ENCODE assay signal across 15 cellular contexts in genomic region chr12:98519257-98519907, GRCh38. TPM values are rescaled to one million over a fixed set of nuclear protein-coding genes. Genes with fewer than 3 reads are reported as not detected.
DNase-seq lines count a peak whose midpoint lies in the region; ATAC-seq, FAIRE-seq and TF ChIP-seq lines count a peak whose summit lies in the region.
"Had no signal": no experiment of that assay in that cellular context is flagged by ENCODE, and none has a peak within 500 bp of the region (broad histone marks: within the 10 kb centered on the region; RNA-seq: fewer than 3 reads in every experiment).

No MANE protein-coding gene starts in this region.

- H3K27me3 ChIP-seq in Caco-2 (replicated peaks; ENCODE audit: control insufficient read depth, insufficient read depth, low read length) (no peaks in the 10 kb centered on the region), OCI-LY1 (ENCODE audit: insufficient read depth, low read length) (no peaks in the 10 kb centered on the region)
- H3K27me3 ChIP-seq: SJCRH30 had no signal

- H3K4me2 ChIP-seq in A549 (peak overlapping the region; percentile 89), OCI-LY1 (ENCODE audit: low read length) (peak overlapping the region; percentile 72)

- peaks cover 92% of the 10 kb centered on the region for H3K36me3 Mint-ChIP-seq in Caco-2 (ENCODE audit: insufficient read depth, unreplicated experiment)
- H3K36me3 Mint-ChIP-seq in chondrocyte (ENCODE audit: low read depth) = no peaks in the 10 kb centered on the region

- H3K4me3 ChIP-seq in A549 (no peak overlapping the region), Caco-2 (ENCODE audit: low read depth, low read length) (no peak overlapping the region), OCI-LY1 (ENCODE audit: low read depth, low read length, poor library complexity, severe bottlenecking) (peak overlapping the region; percentile 82)
- H3K4me3 ChIP-seq: SJCRH30 had no signal

- CTCF ChIA-PET in A549 (lab: Yijun Ruan, JAX) = interaction anchor here (0.6 to 5.9 kb wide), 5 partner anchors 13 to 145 kb away, joined by 3 to 46 read pairs (median 3); no protein-coding TSS in a partner anchor
- CTCF ChIA-PET in Caco-2 (lab: Charles Lee) = no interaction called here

- no peak for ATAC-seq in A549
- ATAC-seq: left lobe of liver had no signal

- H2AFZ ChIP-seq in OCI-LY1 (ENCODE audit: low read length) = no peak overlapping the region

- TF ChIP-seq CTCF in A549 (IDR thresholded peaks at IDR 0.05) = no peak
- no peak for TF ChIP-seq CTCF in Caco-2 (IDR thresholded peaks at IDR 0.05; ENCODE audit: insufficient read depth in 1 of 2, low read depth in 1 of 2, low read length in 1 of 2, severe bottlenecking in 1 of 2, unreplicated experiment in 1 of 2)
- no peak for TF ChIP-seq CTCF in OCI-LY1 (IDR thresholded peaks at IDR 0.05; ENCODE audit: low read length)
- TF ChIP-seq CTCF in chondrocyte (IDR thresholded peaks at IDR 0.05) = no peak

- POLR2A ChIA-PET in A549 (lab: Yijun Ruan, JAX) (no interaction called here), Caco-2 (lab: Charles Lee) (no interaction called here)

- H3K9me3 Mint-ChIP-seq in Caco-2 (ENCODE audit: unreplicated experiment) (no peaks in the 10 kb centered on the region), chondrocyte (ENCODE audit: low read depth) (no peaks in the 10 kb centered on the region)

- no peak for FAIRE-seq in A549 (lab: Jason Lieb, UNC)
- FAIRE-seq: astrocyte, endometrium had no signal

- no peak overlapping the region for H3K27ac Mint-ChIP-seq in Caco-2 (ENCODE audit: unreplicated experiment)
- H3K27ac Mint-ChIP-seq in chondrocyte (ENCODE audit: unreplicated experiment) = peak overlapping the region; percentile 93

- H3K27ac ChIP-seq in A549 (no peak overlapping the region), OCI-LY1 (ENCODE audit: low read depth, low read length, poor library complexity, severe bottlenecking) (peak overlapping the region; percentile 39)
- H3K27ac ChIP-seq: SJCRH30 had no signal

- TF ChIP-seq RAD21 in A549 (conservative IDR thresholded peaks at IDR 0.05 in 1 of 2, IDR thresholded peaks at IDR 0.05 in 1 of 2) = no peak

- no peaks in the 10 kb centered on the region for H3K27me3 Mint-ChIP-seq in Caco-2 (ENCODE audit: insufficient read depth, unreplicated experiment)
- no peaks in the 10 kb centered on the region for H3K27me3 Mint-ChIP-seq in chondrocyte (ENCODE audit: low read depth)

- no peaks in the 10 kb centered on the region for H3K9me2 ChIP-seq in OCI-LY1 (ENCODE audit: low read depth, low read length)

- no peak for TF ChIP-seq POLR2A in A549 (IDR thresholded peaks at IDR 0.05; ENCODE audit: low read length)

- H3K9me3 ChIP-seq in A549 = no peaks in the 10 kb centered on the region
- H3K9me3 ChIP-seq in Caco-2 = no peaks in the 10 kb centered on the region
- no peaks in the 10 kb centered on the region for H3K9me3 ChIP-seq in OCI-LY1 (ENCODE audit: low read length)
- H3K9me3 ChIP-seq: SJCRH30 had no signal

- 76% methylated on average over 13 of the region's 13 CpGs for WGBS in A549 (ENCODE audit: missing lambda C conversion rate)

- H3K4me1 Mint-ChIP-seq in Caco-2 (ENCODE audit: low read depth, unreplicated experiment) (no peaks in the 10 kb centered on the region), chondrocyte (ENCODE audit: low read depth) (peaks cover 47% of the 10 kb centered on the region)

- peak overlapping the region; percentile 93 for H3K9ac ChIP-seq in OCI-LY1 (ENCODE audit: low read length)

- H3K4me3 Mint-ChIP-seq in Caco-2 (ENCODE audit: unreplicated experiment) = peak overlapping the region; percentile 24
- peak overlapping the region; percentile 19 for H3K4me3 Mint-ChIP-seq in chondrocyte (ENCODE audit: unreplicated experiment)

- no peaks in the 10 kb centered on the region for H4K20me1 ChIP-seq in OCI-LY1 (ENCODE audit: insufficient read depth, low read length)

- H3K36me3 ChIP-seq in Caco-2 (ENCODE audit: control insufficient read depth, insufficient read depth, low read length) (no peaks in the 10 kb centered on the region), OCI-LY1 (ENCODE audit: insufficient read depth, low read length) (peaks cover 54% of the 10 kb centered on the region)

- DNase-seq in A549 (ENCODE audit: low read depth in 1 of 2, low spot score in 1 of 2) (no peak), Caco-2 (no peak), chondrocyte (ENCODE audit: low spot score) (no peak), hepatic stellate cell (ENCODE audit: low spot score) (no peak), NCI-H226 (no peak), inferior parietal cortex (ENCODE audit: extremely low spot score) (no peak), HUDEP-2 (lab: John Stamatoyannopoulos, UW; ENCODE audit: unreplicated experiment in 76 of 76) (no peak)
- DNase-seq: activated CD4-positive, alpha-beta T cell treated with anti-CD3 and anti-CD28 coated beads, Interleukin-2, amount 50 U/mL, for 4 hours; glutamatergic neuron; nucleus accumbens; SJCRH30 had no signal

- peaks cover 83% of the 10 kb centered on the region for H3K79me2 ChIP-seq in OCI-LY1 (ENCODE audit: insufficient read depth, low read length)

- intact Hi-C loops in Caco-2 (cut with micrococcal nuclease; ENCODE audit: unreplicated experiment) = no loop called here

- H3F3A ChIP-seq in OCI-LY1 (ENCODE audit: insufficient read depth, low read length) = no peaks in the 10 kb centered on the region

- H3K4me1 ChIP-seq in A549 (peaks cover 36% of the 10 kb centered on the region), Caco-2 (peaks cover 3% of the 10 kb centered on the region; the same call in 1 of the 2 replicates), OCI-LY1 (ENCODE audit: insufficient read depth, low read length, severe bottlenecking) (peaks cover 42% of the 10 kb centered on the region)
- H3K4me1 ChIP-seq: SJCRH30 had no signal

- BruUV-seq in Caco-2 (replicated peaks; lab: Mats Ljungman, UMichigan) = no TSS peak

- TF ChIP-seq EP300 in A549 (IDR thresholded peaks at IDR 0.05) = no peak

TF ChIP-seq in A549, 52 proteins besides CTCF, POLR2A, EP300 and RAD21:
- TF ChIP-seq REST (IDR thresholded peaks at IDR 0.05) (no peak), KDM5A (IDR thresholded peaks at IDR 0.05) (no peak), PHF8 (IDR thresholded peaks at IDR 0.05; ENCODE audit: borderline replicate concordance, low read depth) (no peak), ATOH8 (CRISPR knock-in tag; IDR thresholded peaks at IDR 0.05; ENCODE audit: low read depth) (no peak), E2F6 (IDR thresholded peaks at IDR 0.05; ENCODE audit: borderline replicate concordance, low read depth) (no peak), ZC3H11A (IDR thresholded peaks at IDR 0.05) (no peak), POLR2AphosphoS2 (conservative IDR thresholded peaks at IDR 0.05; ENCODE audit: low read length) (no peak), MAZ (IDR thresholded peaks at IDR 0.05; ENCODE audit: borderline replicate concordance, low read depth, low read length) (no peak), HDAC2 (IDR thresholded peaks at IDR 0.05) (no peak)

RNA-seq across cellular contexts. Expression of gene TMPO, which starts 4.0 kb away (rescaled TPM):
- polyA plus RNA-seq in A549 (2011; rRNA removed) (127 and 169 TPM in 2 replicates), A549 (2017; fragmentation: RNase III; extraction: RNeasy Plus Mini Kit Qiagen cat#74134 plus additional on column Dnase treatment) (88.9 to 101 TPM (median 100 TPM) in 3 replicates)
- 38.1 and 45.3 TPM in 2 replicates for polyA plus RNA-seq in A549 (2012; cell fraction: cytosol; rRNA removed)
- polyA plus RNA-seq in A549 (2012; cell fraction: nucleus; rRNA removed) = 40.6 and 44.4 TPM in 2 replicates
- 46.6 and 57.9 TPM in 2 replicates for polyA minus RNA-seq in A549 (2011; rRNA and poly(A)+ RNA removed)
- total RNA-seq in Caco-2 (2022) (203 and 212 TPM in 2 replicates), chondrocyte (34.3 to 43.1 TPM (median 38.7 TPM) in 3 replicates)
